ENCODE assay signal across 16 cellular contexts in the genomic region with DNA sequence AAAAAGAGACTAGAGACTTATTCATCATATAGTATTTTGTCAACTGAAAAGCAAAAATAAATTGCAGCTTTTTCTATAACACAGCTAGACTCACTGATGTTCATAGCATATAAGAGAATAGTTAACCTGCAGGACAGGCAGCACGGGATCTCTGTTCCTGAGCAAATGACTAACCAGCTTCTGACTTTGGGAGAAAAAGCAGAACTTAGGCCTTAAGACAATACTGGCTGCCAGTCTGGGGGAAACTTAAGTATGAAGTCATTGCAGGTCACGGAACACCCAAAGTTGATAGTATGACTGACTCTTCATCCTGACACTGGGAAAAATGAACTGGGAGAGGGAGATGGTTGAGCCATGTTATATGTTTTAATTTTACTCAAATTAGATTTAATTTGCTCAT.
"Had no signal": no experiment of that assay in that cellular context is flagged by ENCODE, and none has a peak within 500 bp of the region (broad histone marks: within the 10 kb centered on the region; RNA-seq: fewer than 3 reads in every experiment).

No MANE protein-coding gene starts in this region.

- ATAC-seq: body of pancreas; effector memory CD8-positive, alpha-beta T cell; stimulated activated naive CD8-positive, alpha-beta T cell treated with anti-CD3 and anti-CD28 coated beads, Interleukin-15, amount 100 ng/mL, for 72 hours had no signal

- H3K4me3 ChIP-seq: body of pancreas, hepatocyte, testis had no signal

- H3K4me1 ChIP-seq: body of pancreas, testis had no signal

- H3K9me3 ChIP-seq: body of pancreas, testis had no signal

- H3K27me3 ChIP-seq: body of pancreas, hepatocyte, testis had no signal

- H3K27ac ChIP-seq: body of pancreas, epithelial cell of prostate, hepatocyte, testis had no signal

- DNase-seq: activated CD4-positive, alpha-beta T cell treated with anti-CD3 and anti-CD28 coated beads for 48 hours; activated CD8-positive, alpha-beta memory T cell treated with anti-CD3 and anti-CD28 coated beads for 24 hours; activated naive CD4-positive, alpha-beta T cell treated with anti-CD3 and anti-CD28 coated beads, Interleukin-2, amount 50 U/mL, for 16 hours; activated T-cell treated with anti-CD3 and anti-CD28 coated beads for 4 hours; amniotic stem cell; body of pancreas; central memory CD4-positive, alpha-beta T cell; cortex of kidney; effector memory CD8-positive, alpha-beta T cell; kidney; retina; stimulated activated CD4-positive, alpha-beta T cell treated with anti-CD3 and anti-CD28 coated beads, Interleukin-4, amount 100 ng/mL, for 24 hours; stimulated activated naive CD8-positive, alpha-beta T cell treated with anti-CD3 and anti-CD28 coated beads, Interleukin-15, amount 100 ng/mL, for 72 hours; testis had no signal
